In genomic region chr2:198615972-198616371, GRCh38 we compare ENCODE assay signal across 16 cellular contexts.
DNase-seq lines count a peak whose midpoint lies in the region; FAIRE-seq and TF ChIP-seq lines count a peak whose summit lies in the region.
"Had no signal": no experiment of that assay in that cellular context is flagged by ENCODE, and none has a peak within 500 bp of the region (broad histone marks: within the 10 kb centered on the region; RNA-seq: fewer than 3 reads in every experiment).

No MANE protein-coding gene starts in this region.

- no peaks in the 10 kb centered on the region for H3K27me3 Mint-ChIP-seq in HFFc6 (ENCODE audit: insufficient read depth)

- no peak overlapping the region for H3K4me3 Mint-ChIP-seq in HFFc6
- H3K4me3 Mint-ChIP-seq: activated T-helper 17 cell treated with anti-CD3 and anti-CD28 coated beads, Interleukin-2, amount 50 U/mL, for 72 hours had no signal

- peaks cover 7% of the 10 kb centered on the region; the same call in 1 of the 2 replicates for H3K36me3 Mint-ChIP-seq in HFFc6 (ENCODE audit: low read depth)

- H3K27ac Mint-ChIP-seq in HFFc6, result no peak overlapping the region
- H3K27ac Mint-ChIP-seq: activated T-helper 17 cell treated with anti-CD3 and anti-CD28 coated beads, Interleukin-2, amount 50 U/mL, for 72 hours had no signal

- no peaks in the 10 kb centered on the region for H3K9me3 ChIP-seq in WERI-Rb-1 (ENCODE audit: severe bottlenecking)
- H3K9me3 ChIP-seq: lower lobe of right lung had no signal

- no peaks in the 10 kb centered on the region for H3K36me3 ChIP-seq in WERI-Rb-1
- H3K36me3 ChIP-seq: lower lobe of right lung had no signal

- H3K27ac ChIP-seq in WERI-Rb-1, result no peak overlapping the region
- H3K27ac ChIP-seq: lower lobe of right lung had no signal

- no peak for TF ChIP-seq CTCF in choroid plexus epithelial cell (conservative IDR thresholded peaks at IDR 0.05; ENCODE audit: low read depth, low read length)
- TF ChIP-seq CTCF in HFFc6 (IDR thresholded peaks at IDR 0.05), result no peak
- no peak for TF ChIP-seq CTCF in WERI-Rb-1 (IDR thresholded peaks at IDR 0.05; ENCODE audit: low read depth, low read length)

- peak; percentile 12 for FAIRE-seq in GM18507 (lab: Jason Lieb, UNC)

- peaks cover 26% of the 10 kb centered on the region for H3K9me3 Mint-ChIP-seq in HFFc6
- H3K9me3 Mint-ChIP-seq: activated T-helper 17 cell treated with anti-CD3 and anti-CD28 coated beads, Interleukin-2, amount 50 U/mL, for 72 hours had no signal

- H3K27me3 ChIP-seq in WERI-Rb-1 (ENCODE audit: insufficient read depth, low read depth, severe bottlenecking), result no peaks in the 10 kb centered on the region

- no peak overlapping the region for H3K4me3 ChIP-seq in choroid plexus epithelial cell (ENCODE audit: low read depth, low read length)
- H3K4me3 ChIP-seq in WERI-Rb-1 (ENCODE audit: low read depth, low read length), result no peak overlapping the region
- H3K4me3 ChIP-seq: lower lobe of right lung had no signal

- no peaks in the 10 kb centered on the region for H3K4me1 Mint-ChIP-seq in HFFc6 (ENCODE audit: low read depth)
- H3K4me1 Mint-ChIP-seq: activated T-helper 17 cell treated with anti-CD3 and anti-CD28 coated beads, Interleukin-2, amount 50 U/mL, for 72 hours had no signal

- DNase-seq in GM18507 (ENCODE audit: extremely low spot score, insufficient read length, low read depth) (no peak), HS-27A (ENCODE audit: low read depth) (peak; percentile 5), choroid plexus epithelial cell (ENCODE audit: low read depth) (peak; percentile 6), non-pigmented ciliary epithelial cell (ENCODE audit: low read depth) (peak; percentile 14), HFFc6 (no peak), foreskin melanocyte (no peak), WERI-Rb-1 (no peak), NCI-H2227 (lab: John Stamatoyannopoulos, UW; ENCODE audit: unreplicated experiment) (no peak)
- DNase-seq: activated CD4-positive, alpha-beta T cell treated with anti-CD3 and anti-CD28 coated beads for 1 hour; cerebellar nuclear complex; Kasumi-1; lower lobe of right lung; NCI-H446 treated with DMSO at 0.1 percent for 48 hours; SHP77 treated with DMSO at 0.1 percent for 48 hours; trophoblast cell had no signal

Comparison
In these comparisons a context has a peak if more than half of its experiments do, and no peak if none do; other contexts are left out.
1. DNase-seq: peak in HS-27A (single experiment), choroid plexus epithelial cell (single experiment) and non-pigmented ciliary epithelial cell (single experiment); none in GM18507 (single experiment), HFFc6 (single experiment), foreskin melanocyte (single experiment), WERI-Rb-1 (single experiment) and NCI-H2227 (single experiment).